In genomic region chr2:126696644-126697520, GRCh38 we compare ENCODE assay signal across 20 cellular contexts. TPM values are rescaled to one million over a fixed set of nuclear protein-coding genes. Genes with fewer than 3 reads are reported as not detected.
DNase-seq lines count a peak whose midpoint lies in the region; ATAC-seq, FAIRE-seq and TF ChIP-seq lines count a peak whose summit lies in the region.
"Had no signal": no experiment of that assay in that cellular context is flagged by ENCODE, and none has a peak within 500 bp of the region (broad histone marks: within the 10 kb centered on the region; RNA-seq: fewer than 3 reads in every experiment).

No MANE protein-coding gene starts in this region.

- H3K36me3 ChIP-seq in right atrium auricular region (no peaks in the 10 kb centered on the region), bronchial epithelial cell (ENCODE audit: control insufficient read depth, insufficient read depth, low read length) (no peaks in the 10 kb centered on the region)

- peaks cover 14% of the 10 kb centered on the region for H3K9me3 Mint-ChIP-seq in chondrocyte (ENCODE audit: low read depth)

- DNase-seq in Right ventricle myocardium inferior (ENCODE audit: missing footprints) = no peak
- no peak for DNase-seq in right atrium auricular region (ENCODE audit: low spot score)
- no peak for DNase-seq in bronchial epithelial cell (ENCODE audit: low read depth)
- peak; percentile 25 for DNase-seq in myocyte (ENCODE audit: low read depth)
- no peak for DNase-seq in urothelium cell line (ENCODE audit: low spot score)
- no peak for DNase-seq in chondrocyte (ENCODE audit: low spot score)
- DNase-seq in NCI-H1417 treated with DMSO at 0.1 percent for 48 hours (lab: John Stamatoyannopoulos, UW) = no peak
- DNase-seq in pons (ENCODE audit: low spot score) = no peak
- DNase-seq: DMS153, GF-D8, GOT3, MM.1S, NCI-H1092, NCI-H2081 treated with DMSO at 0.1 percent for 48 hours, NCI-H446 treated with DMSO at 0.1 percent for 48 hours, NCI-H748 treated with DMSO at 0.1 percent for 48 hours, OCI-M1 had no signal

- peaks cover 0 to 9% of the 10 kb centered on the region in 2 donors for H3K9me3 ChIP-seq in right atrium auricular region

- no peak overlapping the region for H3K27ac ChIP-seq in right atrium auricular region

- no peak overlapping the region for H3K27ac Mint-ChIP-seq in chondrocyte (ENCODE audit: unreplicated experiment)
- H3K27ac Mint-ChIP-seq: B cell had no signal

- intact Hi-C loops in Right ventricle myocardium inferior (cut with DNase I) = no loop called here

- H3K4me3 ChIP-seq in right atrium auricular region = no peak overlapping the region
- H3K4me3 ChIP-seq in bronchial epithelial cell (ENCODE audit: low read depth, low read length) = no peak overlapping the region
- H3K4me3 ChIP-seq: GM12878 had no signal

- H3K4me1 Mint-ChIP-seq in chondrocyte (ENCODE audit: low read depth) = peaks cover 14% of the 10 kb centered on the region
- H3K4me1 Mint-ChIP-seq: B cell had no signal

- TF ChIP-seq CTCF in right atrium auricular region (IDR thresholded peaks at IDR 0.05) = no peak
- no peak for TF ChIP-seq CTCF in bronchial epithelial cell (IDR thresholded peaks at IDR 0.05; ENCODE audit: insufficient read depth, low read length, severe bottlenecking)
- TF ChIP-seq CTCF in chondrocyte (IDR thresholded peaks at IDR 0.05) = no peak

- H3K4me3 Mint-ChIP-seq in chondrocyte (ENCODE audit: unreplicated experiment) = no peak overlapping the region
- H3K4me3 Mint-ChIP-seq: B cell had no signal

- no peaks in the 10 kb centered on the region for H3K27me3 ChIP-seq in right atrium auricular region
- no peaks in the 10 kb centered on the region for H3K27me3 ChIP-seq in bronchial epithelial cell (ENCODE audit: control insufficient read depth, insufficient read depth, low read length)

- ATAC-seq in Right ventricle myocardium inferior = peak; percentile 64
- ATAC-seq: GM12878 had no signal

- peaks cover 0 to 10% of the 10 kb centered on the region in 2 donors for H3K4me1 ChIP-seq in right atrium auricular region

- H3K36me3 Mint-ChIP-seq in chondrocyte (ENCODE audit: low read depth) = peaks cover 34% of the 10 kb centered on the region

- FAIRE-seq in bronchial epithelial cell (lab: Jason Lieb, UNC) = peak; percentile 62
- FAIRE-seq in urothelium cell line (lab: Jason Lieb, UNC) = peak; percentile 48
- FAIRE-seq: GM12878, GM19239 had no signal

- no peaks in the 10 kb centered on the region for H3K27me3 Mint-ChIP-seq in chondrocyte (ENCODE audit: low read depth)
- H3K27me3 Mint-ChIP-seq: B cell had no signal

RNA-seq across cellular contexts. Expression of gene GYPC, which starts 40.9 kb away (rescaled TPM):
- total RNA-seq in Right ventricle myocardium inferior = 121 TPM
- 10 to 100 TPM; 53.8 to 74.9 TPM for total RNA-seq in right atrium auricular region
- total RNA-seq in bronchial epithelial cell = 0.51 and 0.53 TPM in 2 replicates
- total RNA-seq in myocyte = 13.7 and 14.4 TPM in 2 replicates
- polyA plus RNA-seq in myocyte (2012) = 50.7 TPM
- 29.1 to 48.6 TPM (median 46.4 TPM) in 3 replicates for total RNA-seq in chondrocyte
